ENCODE assay signal across 21 cellular contexts in the genomic region with DNA sequence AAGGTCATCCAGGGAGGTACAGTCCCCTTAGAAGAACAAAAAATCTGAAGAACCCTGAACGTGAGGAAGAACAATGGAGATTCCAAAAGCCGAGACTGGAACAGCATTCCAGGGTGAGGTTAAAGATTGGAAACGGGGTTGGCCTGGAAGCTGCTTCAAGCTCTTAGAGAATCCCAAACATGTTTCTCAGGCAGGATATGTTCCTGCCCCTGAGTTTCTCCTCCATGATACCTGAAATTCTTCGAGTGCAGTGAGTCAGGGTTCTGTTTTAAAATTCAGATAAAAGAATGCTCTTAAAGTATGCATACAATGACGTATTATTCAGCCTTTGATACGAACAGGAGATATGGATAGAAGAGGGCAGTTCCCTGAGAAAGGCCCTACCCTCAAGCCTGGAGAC.
DNase-seq lines count a peak whose midpoint lies in the region; ATAC-seq and TF ChIP-seq lines count a peak whose summit lies in the region.
"Had no signal": no experiment of that assay in that cellular context is flagged by ENCODE, and none has a peak within 500 bp of the region (broad histone marks: within the 10 kb centered on the region; RNA-seq: fewer than 3 reads in every experiment).

No MANE protein-coding gene starts in this region.

- dilution Hi-C loops in mammary epithelial cell (cut with HindIII; ENCODE audit: low sequenced_read_pairs): no loop called here

- H3K27ac ChIP-seq in mammary epithelial cell (ENCODE audit: insufficient read depth, low read depth, low read length): no peak overlapping the region
- H3K27ac ChIP-seq in breast epithelium: no peak overlapping the region
- no peak overlapping the region for H3K27ac ChIP-seq in esophagus muscularis mucosa (replicated peaks in 1 of 4)
- H3K27ac ChIP-seq in parathyroid adenoma: no peak overlapping the region
- no peak overlapping the region for H3K27ac ChIP-seq in heart right ventricle
- no peak overlapping the region for H3K27ac ChIP-seq in aorta (ENCODE audit: low read depth in 1 of 2, low read length in 2 of 2)
- H3K27ac ChIP-seq: 22Rv1; BLaER1 treated with 17β-estradiol and CSF1 and Interleukin-3, amounts not matched to agents 10 nM and 100 nM had no signal

- H2AFZ ChIP-seq in mammary epithelial cell (ENCODE audit: low read depth, low read length): peak overlapping the region; percentile 31
- H2AFZ ChIP-seq in parathyroid adenoma: peak overlapping the region; percentile 10

- no peaks in the 10 kb centered on the region for H3K9me3 ChIP-seq in mammary epithelial cell (replicated peaks; ENCODE audit: insufficient read depth, low read length)
- H3K9me3 ChIP-seq in breast epithelium: no peaks in the 10 kb centered on the region
- no peaks in the 10 kb centered on the region for H3K9me3 ChIP-seq in esophagus muscularis mucosa
- H3K9me3 ChIP-seq in parathyroid adenoma (ENCODE audit: control insufficient read depth, low read length): no peaks in the 10 kb centered on the region
- no peaks in the 10 kb centered on the region for H3K9me3 ChIP-seq in heart right ventricle
- peaks cover 1% of the 10 kb centered on the region for H3K9me3 ChIP-seq in aorta (ENCODE audit: control insufficient read depth, low read length)
- H3K9me3 ChIP-seq: BE2C, HAP-1 had no signal

- no peaks in the 10 kb centered on the region for H3K27me3 ChIP-seq in mammary epithelial cell (ENCODE audit: insufficient read depth, low read length)
- no peaks in the 10 kb centered on the region for H3K27me3 ChIP-seq in breast epithelium
- H3K27me3 ChIP-seq in esophagus muscularis mucosa: peaks cover 0 to 13% (median 0%) of the 10 kb centered on the region in 4 donors
- H3K27me3 ChIP-seq in parathyroid adenoma (ENCODE audit: control insufficient read depth, insufficient read depth, low read length): no peaks in the 10 kb centered on the region
- peaks cover 0 to 26% (median 8%) of the 10 kb centered on the region in 7 donors for H3K27me3 ChIP-seq in heart right ventricle
- H3K27me3 ChIP-seq in aorta (ENCODE audit: control insufficient read depth in 1 of 2, insufficient read depth in 2 of 2, low read length in 1 of 2): no peaks in the 10 kb centered on the region
- H3K27me3 ChIP-seq: BE2C; BLaER1 treated with 17β-estradiol and CSF1 and Interleukin-3, amounts not matched to agents 10 nM and 100 nM had no signal

- H3K4me3 ChIP-seq in mammary epithelial cell (replicated peaks in 1 of 3; ENCODE audit: insufficient read depth in 1 of 3, low read depth in 2 of 3, low read length in 3 of 3) (no peak overlapping the region), breast epithelium (no peak overlapping the region), esophagus muscularis mucosa (no peak overlapping the region), parathyroid adenoma (ENCODE audit: low read depth, low read length) (no peak overlapping the region), heart right ventricle (no peak overlapping the region), aorta (ENCODE audit: low read length in 2 of 2) (no peak overlapping the region)
- H3K4me3 ChIP-seq: BLaER1 treated with 17β-estradiol and CSF1 and Interleukin-3, amounts not matched to agents 10 nM and 100 nM; HAP-1 had no signal

- CTCF ChIA-PET in mammary epithelial cell (lab: Charles Lee; ENCODE audit: low non-redundant PET): no interaction called here

- no peak for TF ChIP-seq EP300 in esophagus muscularis mucosa (IDR thresholded peaks at IDR 0.05)

- H3K4me1 ChIP-seq in mammary epithelial cell (ENCODE audit: insufficient read depth, low read length) (peaks cover 13% of the 10 kb centered on the region), breast epithelium (peaks cover 0 to 6% of the 10 kb centered on the region in 2 donors), esophagus muscularis mucosa (no peaks in the 10 kb centered on the region), parathyroid adenoma (peaks cover 16% of the 10 kb centered on the region), heart right ventricle (no peaks in the 10 kb centered on the region), aorta (ENCODE audit: control insufficient read depth in 1 of 2, insufficient read depth in 2 of 2, low read length in 2 of 2) (no peaks in the 10 kb centered on the region)
- H3K4me1 ChIP-seq: BE2C, HAP-1 had no signal

- H3K9ac ChIP-seq in mammary epithelial cell (ENCODE audit: insufficient read depth, low read length) (no peak overlapping the region), parathyroid adenoma (no peak overlapping the region)
- H3K9ac ChIP-seq: BLaER1 treated with 17β-estradiol and CSF1 and Interleukin-3, amounts not matched to agents 10 nM and 100 nM had no signal

- WGBS in mammary epithelial cell (ENCODE audit: low coverage, missing lambda C conversion rate): 16% methylated on average over 6 of the region's 6 CpGs
- 75% methylated on average over 6 of the region's 6 CpGs for WGBS in esophagus muscularis mucosa
- 59% methylated on average over 6 of the region's 6 CpGs for WGBS in heart right ventricle, 2 donors
- 55 to 62% methylated on average over 6 of the region's 6 CpGs for WGBS in aorta, 2 donors

- no peak for DNase-seq in mammary epithelial cell
- no peak for DNase-seq in breast epithelium (ENCODE audit: low spot score in 2 of 2)
- DNase-seq in esophagus muscularis mucosa (ENCODE audit: extremely low spot score): peak; percentile 55
- no peak for DNase-seq in heart right ventricle
- no peak for DNase-seq in NCI-H146 treated with DMSO at 0.1 percent for 48 hours (lab: John Stamatoyannopoulos, UW; ENCODE audit: unreplicated experiment)
- no peak for DNase-seq in germinal center (ENCODE audit: low spot score)
- DNase-seq in aorta: no peak
- DNase-seq: ACHN; AML-193; BE2C; CD4-positive, alpha-beta T cell; CD8-positive, alpha-beta memory T cell; DMS 273 treated with DMSO at 0.1 percent for 48 hours; DMS79; GF-D8; GOT3; HFFc6 had no signal

- ATAC-seq in heart right ventricle (no peak), aorta (ENCODE audit: low FRiP score) (no peak)

- no TSS peak for BruUV-seq in mammary epithelial cell (replicated peaks; lab: Mats Ljungman, UMichigan)

- no peaks in the 10 kb centered on the region for H4K20me1 ChIP-seq in mammary epithelial cell (ENCODE audit: insufficient read depth, low read length)
- H4K20me1 ChIP-seq: BLaER1 treated with 17β-estradiol and CSF1 and Interleukin-3, amounts not matched to agents 10 nM and 100 nM had no signal

- no peak for TF ChIP-seq CTCF in mammary epithelial cell (conservative IDR thresholded peaks at IDR 0.05 in 1 of 2, IDR thresholded peaks at IDR 0.05 in 1 of 2; ENCODE audit: extremely low read depth in 1 of 2, insufficient read depth in 1 of 2, low read depth in 1 of 2, low read length in 2 of 2)
- no peak for TF ChIP-seq CTCF in breast epithelium (IDR thresholded peaks at IDR 0.05)
- no peak for TF ChIP-seq CTCF in esophagus muscularis mucosa (IDR thresholded peaks at IDR 0.05)
- TF ChIP-seq CTCF in parathyroid adenoma (IDR thresholded peaks at IDR 0.05): no peak
- no peak for TF ChIP-seq CTCF in heart right ventricle (IDR thresholded peaks at IDR 0.05)

- H3K4me2 ChIP-seq in mammary epithelial cell (ENCODE audit: insufficient read depth, low read depth, low read length) (no peak overlapping the region), parathyroid adenoma (ENCODE audit: low read length) (no peak overlapping the region)

- in situ Hi-C loops in mammary epithelial cell (cut with MboI; ENCODE audit: low sequenced_read_pairs in 2 of 2): no loop called here

- H3K36me3 ChIP-seq in mammary epithelial cell (ENCODE audit: insufficient read depth, low read length) (no peaks in the 10 kb centered on the region), breast epithelium (no peaks in the 10 kb centered on the region), esophagus muscularis mucosa (no peaks in the 10 kb centered on the region), parathyroid adenoma (ENCODE audit: control insufficient read depth, insufficient read depth, low read length) (no peaks in the 10 kb centered on the region), heart right ventricle (no peaks in the 10 kb centered on the region), aorta (ENCODE audit: control insufficient read depth in 1 of 2, insufficient read depth in 2 of 2, low read length in 1 of 2) (no peaks in the 10 kb centered on the region)
- H3K36me3 ChIP-seq: BE2C; BLaER1 treated with 17β-estradiol and CSF1 and Interleukin-3, amounts not matched to agents 10 nM and 100 nM; HAP-1 had no signal

- TF ChIP-seq POLR2A in breast epithelium (IDR thresholded peaks at IDR 0.05): no peak
- TF ChIP-seq POLR2A in esophagus muscularis mucosa (IDR thresholded peaks at IDR 0.05; ENCODE audit: low read depth): no peak

- H3K79me2 ChIP-seq in mammary epithelial cell (ENCODE audit: insufficient read depth, low read length): no peaks in the 10 kb centered on the region
- H3K79me2 ChIP-seq in parathyroid adenoma: no peaks in the 10 kb centered on the region

- intact Hi-C loops in mammary epithelial cell (cut with micrococcal nuclease): no loop called here
- intact Hi-C loops in breast epithelium (cut with DNase I; ENCODE audit: low total_unique reads): no loop called here
- intact Hi-C loops in esophagus muscularis mucosa (cut with DNase I): no loop called here
- intact Hi-C loops in heart right ventricle (cut with DNase I): no loop called here
- intact Hi-C loops in aorta (cut with DNase I): no loop called here
